ENCODE assay signal across 27 cellular contexts in the genomic region with DNA sequence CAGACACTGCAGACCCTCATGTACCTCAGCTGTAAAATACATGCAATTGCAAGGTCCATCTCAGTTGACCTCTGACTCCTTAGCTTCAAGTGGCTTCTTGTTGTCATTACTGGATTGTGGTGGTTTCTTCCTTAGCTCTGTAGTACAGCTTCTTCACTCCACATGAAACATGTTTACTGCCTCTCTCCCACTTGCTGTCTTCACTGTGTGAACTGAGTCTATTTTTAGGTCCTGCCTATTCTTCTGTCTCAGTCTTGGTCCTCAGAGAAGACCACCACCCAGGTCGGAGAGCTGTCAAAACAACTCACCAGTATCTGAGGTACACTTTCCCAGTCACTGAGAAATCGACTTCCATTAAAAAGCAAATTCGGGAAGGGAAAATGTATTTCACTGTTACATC. TPM values are rescaled to one million over a fixed set of nuclear protein-coding genes. Genes with fewer than 3 reads are reported as not detected.
DNase-seq lines count a peak whose midpoint lies in the region; ATAC-seq, FAIRE-seq and TF ChIP-seq lines count a peak whose summit lies in the region.
"Had no signal": no experiment of that assay in that cellular context is flagged by ENCODE, and none has a peak within 500 bp of the region (broad histone marks: within the 10 kb centered on the region; RNA-seq: fewer than 3 reads in every experiment).

No MANE protein-coding gene starts in this region.

- H3K9ac ChIP-seq in IMR-90 (ENCODE audit: low read depth, low read length) (no peak overlapping the region), mesenchymal stem cell (ENCODE audit: low read length) (no peak overlapping the region)
- H3K9ac ChIP-seq: BLaER1 treated with 17β-estradiol and CSF1 and Interleukin-3, amounts not matched to agents 10 nM and 100 nM had no signal

- H2BK12ac ChIP-seq in mesenchymal stem cell (ENCODE audit: low read length in 2 of 2): no peak overlapping the region

- no peak for TF ChIP-seq POLR2A in IMR-90 (IDR thresholded peaks at IDR 0.05; ENCODE audit: low read depth, low read length)

- H2BK15ac ChIP-seq in IMR-90 (ENCODE audit: low read depth, low read length): 0 out of 3 replicates have a peak overlapping the region, but pooled peaks have one; percentile 6
- H2BK15ac ChIP-seq in mesenchymal stem cell (ENCODE audit: low read depth, poor library complexity, severe bottlenecking): no peak overlapping the region

- H3K4ac ChIP-seq in IMR-90 (ENCODE audit: low read depth, low read length): no peak overlapping the region
- no peak overlapping the region for H3K4ac ChIP-seq in mesenchymal stem cell (ENCODE audit: low read depth in 1 of 2, low read length in 2 of 2)

- H4K5ac ChIP-seq in IMR-90 (ENCODE audit: low read depth, low read length): no peak overlapping the region

- ATAC-seq in IMR-90 (ENCODE audit: low read depth): no peak
- no peak for ATAC-seq in CD4-positive, alpha-beta T cell (ENCODE audit: poor library complexity)
- no peak for ATAC-seq in HG02571 (IDR thresholded peaks at IDR 0.05; ENCODE audit: unreplicated experiment)
- ATAC-seq: A549, GM23338 had no signal

- H2AK5ac ChIP-seq in IMR-90 (ENCODE audit: low read depth, low read length) (no peak overlapping the region), mesenchymal stem cell (ENCODE audit: low read length, severe bottlenecking) (peak overlapping the region; percentile 26)

- H3K4me1 ChIP-seq in IMR-90 (ENCODE audit: control insufficient read depth, insufficient read depth, low read length) (peaks cover 2% of the 10 kb centered on the region; the same call in 1 of the 2 replicates), mesenchymal stem cell (ENCODE audit: control insufficient read depth, insufficient read depth, low read depth, low read length) (no peaks in the 10 kb centered on the region)
- H3K4me1 ChIP-seq: A549; BLaER1 treated with 17β-estradiol and CSF1 and Interleukin-3, amounts not matched to agents 10 nM and 100 nM; HAP-1 had no signal

- H3K9me3 ChIP-seq in IMR-90 (ENCODE audit: control insufficient read depth, insufficient read depth, low read length): no peaks in the 10 kb centered on the region; the same call in 1 of the 2 replicates
- peaks cover 5% of the 10 kb centered on the region for H3K9me3 ChIP-seq in mesenchymal stem cell (ENCODE audit: control insufficient read depth, low read length)
- H3K9me3 ChIP-seq in CD4-positive, alpha-beta T cell (ENCODE audit: control insufficient read depth, low read length): no peaks in the 10 kb centered on the region
- H3K9me3 ChIP-seq: BE2C, HAP-1 had no signal

- H3K23ac ChIP-seq in IMR-90 (ENCODE audit: low read depth, low read length) (no peak overlapping the region), mesenchymal stem cell (ENCODE audit: low read length in 2 of 2) (no peak overlapping the region)

- no peak overlapping the region for H3K4me3 ChIP-seq in IMR-90 (ENCODE audit: insufficient read depth, low read depth, low read length)
- H3K4me3 ChIP-seq in bronchial epithelial cell (ENCODE audit: low read depth, low read length): no peak overlapping the region
- H3K4me3 ChIP-seq in mesenchymal stem cell (ENCODE audit: insufficient read depth in 1 of 2, low read depth in 1 of 2, low read length in 2 of 2): no peak overlapping the region
- H3K4me3 ChIP-seq: A549; BLaER1 treated with 17β-estradiol and CSF1 and Interleukin-3, amounts not matched to agents 10 nM and 100 nM; GM23338; HAP-1 had no signal

- H2BK120ac ChIP-seq in IMR-90 (ENCODE audit: low read depth, low read length) (0 out of 2 replicates have a peak overlapping the region, but pooled peaks have one; percentile 2), mesenchymal stem cell (ENCODE audit: low read depth, low read length) (no peak overlapping the region)

- H3K4me2 ChIP-seq in IMR-90 (ENCODE audit: low read depth, low read length) (no peak overlapping the region), mesenchymal stem cell (ENCODE audit: low read length, poor library complexity, severe bottlenecking) (no peak overlapping the region)
- H3K4me2 ChIP-seq: A549; BLaER1 treated with 17β-estradiol and CSF1 and Interleukin-3, amounts not matched to agents 10 nM and 100 nM; GM23338 had no signal

- CTCF ChIA-PET in IMR-90 (lab: Yijun Ruan, JAX): interaction anchor here (0.5 to 2.2 kb wide), 2 partner anchors 228 to 382 kb away, joined by 4 to 9 read pairs; no protein-coding TSS in a partner anchor
- CTCF ChIA-PET in CD4-positive, alpha-beta T cell (lab: Charles Lee): no interaction called here

- H2BK20ac ChIP-seq in IMR-90 (ENCODE audit: low read depth, low read length): no peak overlapping the region

- no peak overlapping the region for H3K14ac ChIP-seq in IMR-90 (replicated peaks; ENCODE audit: low read depth, low read length)
- no peak overlapping the region for H3K14ac ChIP-seq in mesenchymal stem cell (ENCODE audit: low read length in 2 of 2)

- peaks cover 2% of the 10 kb centered on the region for H3K36me3 Mint-ChIP-seq in neural crest cell (ENCODE audit: low read depth)
- no peaks in the 10 kb centered on the region for H3K36me3 Mint-ChIP-seq in CD4-positive, alpha-beta T cell (ENCODE audit: low read depth)
- H3K36me3 Mint-ChIP-seq: CD14-positive monocyte; CD4-positive, alpha-beta memory T cell had no signal

- peak; percentile 47 for FAIRE-seq in bronchial epithelial cell (lab: Jason Lieb, UNC)
- FAIRE-seq: A549, GM12891, GM18507, H54 had no signal

- POLR2A ChIA-PET in IMR-90 (lab: Charles Lee; ENCODE audit: unreplicated experiment): no interaction called here
- POLR2A ChIA-PET in CD4-positive, alpha-beta T cell (lab: Charles Lee): no interaction called here

- H2BK5ac ChIP-seq in IMR-90 (ENCODE audit: low read depth, low read length, poor library complexity, severe bottlenecking) (no peak overlapping the region), mesenchymal stem cell (ENCODE audit: low read depth, low read length, poor library complexity, severe bottlenecking) (no peak overlapping the region)

- H4K20me1 ChIP-seq in IMR-90 (ENCODE audit: insufficient read depth, low read length): no peaks in the 10 kb centered on the region
- H4K20me1 ChIP-seq: BLaER1 treated with 17β-estradiol and CSF1 and Interleukin-3, amounts not matched to agents 10 nM and 100 nM had no signal

- dilution Hi-C loops in IMR-90 (cut with HindIII; ENCODE audit: low sequenced_read_pairs, unreplicated experiment): no loop called here

- H3K18ac ChIP-seq in IMR-90 (ENCODE audit: low read depth, low read length): no peak overlapping the region
- no peak overlapping the region for H3K18ac ChIP-seq in mesenchymal stem cell (ENCODE audit: low read depth in 1 of 2, low read length in 2 of 2)

- BruUV-seq in IMR-90 (replicated peaks; lab: Mats Ljungman, UMichigan): no TSS peak

- no peaks in the 10 kb centered on the region for H3K79me1 ChIP-seq in IMR-90 (ENCODE audit: low read depth in 1 of 2, low read length in 2 of 2)
- H3K79me1 ChIP-seq in mesenchymal stem cell (replicated peaks; ENCODE audit: low read length, poor library complexity, severe bottlenecking): no peaks in the 10 kb centered on the region

- H3K27me3 ChIP-seq in IMR-90 (ENCODE audit: control insufficient read depth, insufficient read depth, low read length) (no peaks in the 10 kb centered on the region), bronchial epithelial cell (ENCODE audit: control insufficient read depth, insufficient read depth, low read length) (no peaks in the 10 kb centered on the region), mesenchymal stem cell (ENCODE audit: control insufficient read depth in 1 of 2, insufficient read depth in 1 of 2, low read length in 2 of 2) (peaks cover 0 to 13% of the 10 kb centered on the region in 2 experiments)
- H3K27me3 ChIP-seq in CD4-positive, alpha-beta T cell (ENCODE audit: control insufficient read depth, insufficient read depth, low read length): no peaks in the 10 kb centered on the region
- H3K27me3 ChIP-seq: BE2C; BLaER1 treated with 17β-estradiol and CSF1 and Interleukin-3, amounts not matched to agents 10 nM and 100 nM had no signal

- H2AFZ ChIP-seq in IMR-90 (replicated peaks; ENCODE audit: low read length, poor library complexity) (no peak overlapping the region), mesenchymal stem cell (ENCODE audit: low read depth, low read length) (no peak overlapping the region)
- H2AFZ ChIP-seq: GM23338 had no signal

- H3K27ac ChIP-seq in IMR-90 (ENCODE audit: insufficient read depth, low read length): no peak overlapping the region
- no peak overlapping the region for H3K27ac ChIP-seq in mesenchymal stem cell (ENCODE audit: low read length, poor library complexity, severe bottlenecking)
- no peak overlapping the region for H3K27ac ChIP-seq in CD4-positive, alpha-beta T cell (ENCODE audit: low read depth, low read length)
- H3K27ac ChIP-seq: A549; BLaER1 treated with 17β-estradiol and CSF1 and Interleukin-3, amounts not matched to agents 10 nM and 100 nM had no signal

- 29% methylated on average over 1 of the region's 3 CpGs; no CpG with 5 or more reads in 1 of the 2 experiments for WGBS in IMR-90 (ENCODE audit: extremely low coverage in 2 of 2, insufficient read length in 1 of 2), 2 experiments
- 82% methylated on average over 3 of the region's 3 CpGs for WGBS in mesenchymal stem cell

- no peak for DNase-seq in IMR-90
- no peak for DNase-seq in bronchial epithelial cell (ENCODE audit: low read depth)
- DNase-seq in mesenchymal stem cell: no peak
- DNase-seq in neural crest cell (ENCODE audit: low read depth, low spot score): no peak
- DNase-seq in CD4-positive, alpha-beta T cell: no peak
- DNase-seq in globus pallidus (ENCODE audit: low spot score): no peak
- no peak for DNase-seq in cerebellum (ENCODE audit: low spot score)
- DNase-seq: 8988T; ACHN; AML-193; BE2C; Calu3; CD4-positive, alpha-beta memory T cell; COR-L47; DMS53; DMS79 treated with DMSO at 0.1 percent for 48 hours; GF-D8 had no signal

- no peaks in the 10 kb centered on the region for H3K27me3 Mint-ChIP-seq in neural crest cell (ENCODE audit: low read depth)
- H3K27me3 Mint-ChIP-seq in CD4-positive, alpha-beta T cell: no peaks in the 10 kb centered on the region
- H3K27me3 Mint-ChIP-seq: CD4-positive, alpha-beta memory T cell had no signal

- TF ChIP-seq CTCF in IMR-90 (conservative IDR thresholded peaks at IDR 0.05; ENCODE audit: low read depth, low read length) (no peak), bronchial epithelial cell (IDR thresholded peaks at IDR 0.05; ENCODE audit: insufficient read depth, low read length, severe bottlenecking) (no peak), neural crest cell (conservative IDR thresholded peaks at IDR 0.05) (no peak)
- TF ChIP-seq CTCF in CD4-positive, alpha-beta T cell (IDR thresholded peaks at IDR 0.05): no peak

- no peak overlapping the region for H2AK9ac ChIP-seq in IMR-90 (replicated peaks; ENCODE audit: low read depth, low read length, poor library complexity)

- H4K8ac ChIP-seq in IMR-90 (ENCODE audit: low read depth in 2 of 2, low read length in 2 of 2) (no peak overlapping the region), mesenchymal stem cell (ENCODE audit: low read length) (no peak overlapping the region)

- H3K27ac Mint-ChIP-seq in neural crest cell (ENCODE audit: unreplicated experiment): peak overlapping the region; percentile 22
- no peak overlapping the region for H3K27ac Mint-ChIP-seq in CD4-positive, alpha-beta T cell
- H3K27ac Mint-ChIP-seq: CD14-positive monocyte; CD4-positive, alpha-beta memory T cell; GM23338 had no signal

- intact Hi-C loops in IMR-90 (cut with micrococcal nuclease): no loop called here
- intact Hi-C loops in CD4-positive, alpha-beta T cell (cut with DNase I, micrococcal nuclease): no loop called here

- H4K91ac ChIP-seq in IMR-90 (ENCODE audit: insufficient read depth, low read depth, low read length) (no peak overlapping the region), mesenchymal stem cell (ENCODE audit: low read length) (no peak overlapping the region)

- peaks cover 19% of the 10 kb centered on the region for H3K4me1 Mint-ChIP-seq in neural crest cell
- no peaks in the 10 kb centered on the region for H3K4me1 Mint-ChIP-seq in CD4-positive, alpha-beta T cell (ENCODE audit: low read depth)
- H3K4me1 Mint-ChIP-seq: CD14-positive monocyte; CD4-positive, alpha-beta memory T cell had no signal

- no peak for TF ChIP-seq RAD21 in IMR-90 (IDR thresholded peaks at IDR 0.05; ENCODE audit: low read length)

- H3K56ac ChIP-seq in IMR-90 (ENCODE audit: extremely low read depth, insufficient read depth, low read length): no peak overlapping the region

- H3K9me3 Mint-ChIP-seq in neural crest cell: peaks cover 7% of the 10 kb centered on the region
- H3K9me3 Mint-ChIP-seq in CD4-positive, alpha-beta T cell: peaks cover 3% of the 10 kb centered on the region

- H3K9me1 ChIP-seq in IMR-90 (ENCODE audit: insufficient read depth, low read length): no peaks in the 10 kb centered on the region

- H3K4me3 Mint-ChIP-seq in neural crest cell: no peak overlapping the region
- no peak overlapping the region for H3K4me3 Mint-ChIP-seq in CD4-positive, alpha-beta T cell
- H3K4me3 Mint-ChIP-seq: CD14-positive monocyte; CD4-positive, alpha-beta memory T cell; GM23338 had no signal

- in situ Hi-C loops in IMR-90 (cut with MboI; ENCODE audit: low sequenced_read_pairs): loop anchor here (25.0 kb wide), 1 partner anchor 721 kb away; no protein-coding TSS in a partner anchor

- no peaks in the 10 kb centered on the region for H3K36me3 ChIP-seq in IMR-90 (ENCODE audit: control insufficient read depth, insufficient read depth, low read length)
- H3K36me3 ChIP-seq in bronchial epithelial cell (ENCODE audit: control insufficient read depth, insufficient read depth, low read length): no peaks in the 10 kb centered on the region
- no peaks in the 10 kb centered on the region for H3K36me3 ChIP-seq in mesenchymal stem cell (ENCODE audit: control insufficient read depth in 1 of 2, insufficient read depth in 2 of 2, low read depth in 1 of 2, low read length in 2 of 2)
- H3K36me3 ChIP-seq: BE2C; BLaER1 treated with 17β-estradiol and CSF1 and Interleukin-3, amounts not matched to agents 10 nM and 100 nM; HAP-1 had no signal

RNA-seq across cellular contexts. Expression of a gene that starts 50.2 kb away (rescaled TPM):
- total RNA-seq in IMR-90 (2012; rRNA removed): 11.1 and 11.9 TPM in 2 replicates
- 4.4 and 5.7 TPM in 2 replicates for polyA plus RNA-seq in IMR-90 (2012; rRNA removed)
- 1.5 and 2.0 TPM in 2 replicates for polyA plus RNA-seq in IMR-90 (2012; cell fraction: cytosol; rRNA removed)
- polyA plus RNA-seq in IMR-90 (2012; cell fraction: nucleus; rRNA removed; ENCODE audit: low replicate concordance): 4.6 and 20.1 TPM in 2 replicates
- total RNA-seq in bronchial epithelial cell: 9.7 and 13.1 TPM in 2 replicates
- polyA plus RNA-seq in mesenchymal stem cell (2013, experiment 1 of 2): 1.7 TPM
- 1.8 TPM for polyA plus RNA-seq in mesenchymal stem cell (2013, experiment 2 of 2)
- total RNA-seq in neural crest cell: 0.86 and 1.6 TPM in 2 replicates
- not detected for total RNA-seq in CD4-positive, alpha-beta T cell
- 2.4 TPM for total RNA-seq in cerebellum
- total RNA-seq: CD4-positive, alpha-beta memory T cell; G401 had no signal
- polyA plus RNA-seq: CD14-positive monocyte; CD4-positive, alpha-beta memory T cell had no signal
